9 cellular contexts compared by ENCODE assay signal in the genomic region with DNA sequence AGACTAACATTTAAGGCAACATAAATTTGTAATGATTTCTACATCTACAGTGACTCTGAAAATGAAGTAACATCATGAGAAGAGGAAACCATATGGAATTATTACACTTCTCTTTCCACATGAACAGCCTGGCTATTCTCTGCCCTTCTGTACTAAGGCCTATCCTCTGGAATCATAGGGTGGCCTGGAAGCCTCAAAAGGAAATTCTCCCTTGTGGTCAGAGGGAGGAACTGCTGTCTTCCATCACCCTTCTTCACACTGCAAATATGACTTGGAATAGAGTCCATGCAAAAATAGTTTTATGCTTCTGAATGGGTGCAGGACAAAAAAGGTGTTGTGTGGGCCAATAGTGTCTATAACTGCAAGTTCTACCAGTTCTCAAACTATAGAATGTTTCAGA. TPM values are rescaled to one million over a fixed set of nuclear protein-coding genes. Genes with fewer than 3 reads are reported as not detected.
DNase-seq lines count a peak whose midpoint lies in the region; ATAC-seq and TF ChIP-seq lines count a peak whose summit lies in the region.
"Had no signal": no experiment of that assay in that cellular context is flagged by ENCODE, and none has a peak within 500 bp of the region (broad histone marks: within the 10 kb centered on the region; RNA-seq: fewer than 3 reads in every experiment).

No MANE protein-coding gene starts in this region.

- no peak overlapping the region for H2BK120ac ChIP-seq in trophoblast cell (ENCODE audit: insufficient read depth, low read length, poor library complexity)

- H3F3A ChIP-seq in Loucy (ENCODE audit: low read depth): no peaks in the 10 kb centered on the region

- POLR2A ChIA-PET in activated CD8-positive, alpha-beta T cell treated with anti-CD3 and anti-CD28 coated beads for 36 hours (lab: Charles Lee): no interaction called here

- CTCF ChIA-PET in activated CD8-positive, alpha-beta T cell treated with anti-CD3 and anti-CD28 coated beads for 36 hours (lab: Charles Lee): no interaction called here

- no peaks in the 10 kb centered on the region for H3K4me1 ChIP-seq in Loucy (ENCODE audit: insufficient read depth, low read length, poor library complexity, severe bottlenecking)
- no peaks in the 10 kb centered on the region for H3K4me1 ChIP-seq in colonic mucosa
- no peaks in the 10 kb centered on the region for H3K4me1 ChIP-seq in trophoblast cell (ENCODE audit: control insufficient read depth in 1 of 2, insufficient read depth in 2 of 2, low read length in 2 of 2)

- no peak overlapping the region for H3K9ac ChIP-seq in Loucy (ENCODE audit: low read depth, low read length, poor library complexity, severe bottlenecking)
- no peak overlapping the region for H3K9ac ChIP-seq in colonic mucosa (ENCODE audit: low read depth in 2 of 2, low read length in 2 of 2)
- H3K9ac ChIP-seq in trophoblast cell (ENCODE audit: low read length): no peak overlapping the region

- intact Hi-C loops in colonic mucosa (cut with DNase I): no loop called here
- intact Hi-C loops in activated CD8-positive, alpha-beta T cell treated with anti-CD3 and anti-CD28 coated beads for 36 hours (cut with micrococcal nuclease): no loop called here

- DNase-seq in NCI-H2029 (lab: John Stamatoyannopoulos, UW) (peak; percentile 6), NCI-H2029 treated with DMSO at 0.1 percent for 48 hours (lab: John Stamatoyannopoulos, UW) (no peak), colonic mucosa (no peak), trophoblast cell (peak; percentile 2 to 55), OCI-M2 (lab: John Stamatoyannopoulos, UW; ENCODE audit: unreplicated experiment) (no peak)
- no peak for DNase-seq in stimulated activated naive CD4-positive, alpha-beta T cell (lab: John Stamatoyannopoulos, UW)
- no peak for DNase-seq in activated CD8-positive, alpha-beta T cell treated with anti-CD3 and anti-CD28 coated beads for 36 hours

- no peaks in the 10 kb centered on the region for H3K4me1 Mint-ChIP-seq in activated CD8-positive, alpha-beta T cell treated with anti-CD3 and anti-CD28 coated beads for 36 hours (ENCODE audit: low read depth)
- H3K4me1 Mint-ChIP-seq: B cell had no signal

- H2AFZ ChIP-seq in Loucy (ENCODE audit: low read length) (no peak overlapping the region), trophoblast cell (ENCODE audit: insufficient read depth, low read length, poor library complexity) (no peak overlapping the region)

- no peak overlapping the region for H4K12ac ChIP-seq in trophoblast cell (ENCODE audit: low read depth, low read length)

- peaks cover 6% of the 10 kb centered on the region for H3K9me3 Mint-ChIP-seq in activated CD8-positive, alpha-beta T cell treated with anti-CD3 and anti-CD28 coated beads for 36 hours

- H2BK5ac ChIP-seq in trophoblast cell (ENCODE audit: low read depth, low read length, poor library complexity): no peak overlapping the region

- H3K27ac ChIP-seq in colonic mucosa (no peak overlapping the region), trophoblast cell (ENCODE audit: low read depth, low read length) (no peak overlapping the region)

- H3K18ac ChIP-seq in trophoblast cell (ENCODE audit: low read length): no peak overlapping the region

- H4K91ac ChIP-seq in trophoblast cell (ENCODE audit: low read depth, low read length): no peak overlapping the region

- H3K36me3 Mint-ChIP-seq in activated CD8-positive, alpha-beta T cell treated with anti-CD3 and anti-CD28 coated beads for 36 hours (ENCODE audit: low read depth): no peaks in the 10 kb centered on the region

- H3K4me2 ChIP-seq in Loucy (ENCODE audit: low read depth, low read length, poor library complexity, severe bottlenecking) (no peak overlapping the region), trophoblast cell (ENCODE audit: low read length) (no peak overlapping the region)

- H4K20me1 ChIP-seq in Loucy (ENCODE audit: insufficient read depth, low read length, poor library complexity, severe bottlenecking): no peaks in the 10 kb centered on the region

- no peak overlapping the region for H3K4me3 Mint-ChIP-seq in activated CD8-positive, alpha-beta T cell treated with anti-CD3 and anti-CD28 coated beads for 36 hours
- H3K4me3 Mint-ChIP-seq: B cell had no signal

- H3K79me2 ChIP-seq in Loucy (ENCODE audit: insufficient read depth, low read length): no peaks in the 10 kb centered on the region
- H3K79me2 ChIP-seq in trophoblast cell (ENCODE audit: control insufficient read depth, insufficient read depth, low read length, poor library complexity): no peaks in the 10 kb centered on the region

- no peaks in the 10 kb centered on the region for H3K9me3 ChIP-seq in Loucy (ENCODE audit: insufficient read depth, low read depth, low read length)
- no peaks in the 10 kb centered on the region for H3K9me3 ChIP-seq in colonic mucosa
- H3K9me3 ChIP-seq in trophoblast cell (ENCODE audit: insufficient read depth, low read depth, low read length): no peaks in the 10 kb centered on the region

- H3K14ac ChIP-seq in trophoblast cell (ENCODE audit: low read length): no peak overlapping the region

- H4K8ac ChIP-seq in trophoblast cell (ENCODE audit: low read depth, low read length): no peak overlapping the region

- H3K27me3 ChIP-seq in Loucy (ENCODE audit: insufficient read depth, low read length, poor library complexity, severe bottlenecking): no peaks in the 10 kb centered on the region
- no peaks in the 10 kb centered on the region for H3K27me3 ChIP-seq in colonic mucosa
- H3K27me3 ChIP-seq in trophoblast cell (ENCODE audit: insufficient read depth, low read length): no peaks in the 10 kb centered on the region

- no peak overlapping the region for H3K4ac ChIP-seq in trophoblast cell (ENCODE audit: low read depth, low read length)

- peak; percentile 38 for TF ChIP-seq CTCF in Loucy (conservative IDR thresholded peaks at IDR 0.05; ENCODE audit: low read length)
- TF ChIP-seq CTCF in colonic mucosa (IDR thresholded peaks at IDR 0.05): peak; percentile 53
- TF ChIP-seq CTCF in activated CD8-positive, alpha-beta T cell treated with anti-CD3 and anti-CD28 coated beads for 36 hours (IDR thresholded peaks at IDR 0.05): no peak

- H3K27me3 Mint-ChIP-seq in activated CD8-positive, alpha-beta T cell treated with anti-CD3 and anti-CD28 coated beads for 36 hours: no peaks in the 10 kb centered on the region

- no peaks in the 10 kb centered on the region for H3K36me3 ChIP-seq in Loucy (ENCODE audit: insufficient read depth, low read length)
- H3K36me3 ChIP-seq in colonic mucosa: no peaks in the 10 kb centered on the region
- no peaks in the 10 kb centered on the region for H3K36me3 ChIP-seq in trophoblast cell (ENCODE audit: control insufficient read depth in 1 of 2, insufficient read depth in 2 of 2, low read length in 2 of 2)

- H3K79me1 ChIP-seq in trophoblast cell (ENCODE audit: low read length): no peaks in the 10 kb centered on the region

- no peak overlapping the region for H3K27ac Mint-ChIP-seq in activated CD8-positive, alpha-beta T cell treated with anti-CD3 and anti-CD28 coated beads for 36 hours
- H3K27ac Mint-ChIP-seq: B cell had no signal

- no peak overlapping the region for H3K23ac ChIP-seq in trophoblast cell (ENCODE audit: low read length)

- H2BK12ac ChIP-seq in trophoblast cell (ENCODE audit: low read length): no peak overlapping the region

- no peak overlapping the region for H2AK5ac ChIP-seq in trophoblast cell (ENCODE audit: low read length)

- no peak overlapping the region for H3K4me3 ChIP-seq in Loucy (ENCODE audit: low read length, poor library complexity, severe bottlenecking)
- no peak overlapping the region for H3K4me3 ChIP-seq in colonic mucosa
- no peak overlapping the region for H3K4me3 ChIP-seq in trophoblast cell (ENCODE audit: low read depth, low read length)

- no peak for ATAC-seq in activated CD8-positive, alpha-beta T cell treated with anti-CD3 and anti-CD28 coated beads for 36 hours

- H3K9me2 ChIP-seq in Loucy (replicated peaks; ENCODE audit: low read depth, low read length): no peaks in the 10 kb centered on the region

RNA-seq across cellular contexts. Expression of a gene that starts 44.6 kb away (rescaled TPM):
- 100 to 1,000 TPM in 1 of 2 donors, 10 to 100 TPM in 1; 95.4 to 145 TPM for total RNA-seq in colonic mucosa
- 23.8 and 24.4 TPM in 2 replicates for polyA plus RNA-seq in trophoblast cell (2013)
- total RNA-seq in activated CD8-positive, alpha-beta T cell treated with anti-CD3 and anti-CD28 coated beads for 36 hours: under 1 TPM; 0.54 to 0.70 TPM
- total RNA-seq: B cell had no signal

RNA-seq across cellular contexts. Expression of a gene that starts 49.3 kb away (rescaled TPM):
- 1 to 10 TPM in 1 of 2 donors, under 1 TPM in 1; 0.74 to 1.1 TPM for total RNA-seq in colonic mucosa
- polyA plus RNA-seq in trophoblast cell (2013): 2.6 and 2.8 TPM in 2 replicates
- total RNA-seq in activated CD8-positive, alpha-beta T cell treated with anti-CD3 and anti-CD28 coated beads for 36 hours: under 1 TPM in 1 of 2 experiments, not detected in 1; 0.07 TPM

Comparison
In these comparisons a context has a peak if more than half of its experiments do, and no peak if none do; other contexts are left out.
1. DNase-seq: peak in NCI-H2029 (single experiment) and trophoblast cell (2 of 2); none in NCI-H2029 treated with DMSO at 0.1 percent for 48 hours (single experiment), colonic mucosa (single experiment), OCI-M2 (single experiment), stimulated activated naive CD4-positive, alpha-beta T cell (0 of 6) and activated CD8-positive, alpha-beta T cell treated with anti-CD3 and anti-CD28 coated beads for 36 hours (single experiment).
2. RNA of a gene that starts 44.6 kb away (total RNA-seq): 95.4 to 145 TPM in colonic mucosa; 0.54 to 0.70 TPM in activated CD8-positive, alpha-beta T cell treated with anti-CD3 and anti-CD28 coated beads for 36 hours; every median in the first group is over 10 times any median in the second.